Comparison of ENCODE assay signal across 1 cellular context in genomic region chr20:4720121-4720976, GRCh38.
TF ChIP-seq lines count a peak whose summit lies in the region.

No MANE protein-coding gene starts in this region.

TF ChIP-seq in HepG2, 621 proteins besides CTCF, POLR2A, EP300 and RAD21 (continued from another document and continues in another):
- TF ChIP-seq ZXDC (CRISPR knock-in tag; IDR thresholded peaks at IDR 0.05), result no peak
- no peak for TF ChIP-seq KDM5A (IDR thresholded peaks at IDR 0.05; ENCODE audit: borderline replicate concordance, low read length)
- no peak for TF ChIP-seq FLYWCH1 (CRISPR knock-in tag; IDR thresholded peaks at IDR 0.05)
- TF ChIP-seq ZMAT3 (CRISPR knock-in tag; conservative IDR thresholded peaks at IDR 0.05), result 0 out of 2 replicates have a peak, but pooled peaks have one; percentile 44
- TF ChIP-seq PRDM4 (CRISPR knock-in tag; IDR thresholded peaks at IDR 0.05; ENCODE audit: borderline replicate concordance), result no peak
- peak; percentile 43; the same call in 1 of the 2 replicates for TF ChIP-seq IRF9 (CRISPR knock-in tag; IDR thresholded peaks at IDR 0.05; ENCODE audit: borderline replicate concordance)
- no peak for TF ChIP-seq ZNF546 (CRISPR knock-in tag; conservative IDR thresholded peaks at IDR 0.05)
- peak; percentile 67 for TF ChIP-seq SALL1 (CRISPR knock-in tag; IDR thresholded peaks at IDR 0.05)
- no peak for TF ChIP-seq ZSCAN22 (CRISPR knock-in tag; IDR thresholded peaks at IDR 0.05)
- TF ChIP-seq ZKSCAN5 (CRISPR knock-in tag; IDR thresholded peaks at IDR 0.05), result no peak
- peak; percentile 49 for TF ChIP-seq SAP130 (CRISPR knock-in tag; IDR thresholded peaks at IDR 0.05; ENCODE audit: low read depth)
- TF ChIP-seq ZNF30 (CRISPR knock-in tag; IDR thresholded peaks at IDR 0.05), result no peak
- TF ChIP-seq ZFP36L2 (CRISPR knock-in tag; IDR thresholded peaks at IDR 0.05), result no peak
- TF ChIP-seq KMT2A (CRISPR knock-in tag; IDR thresholded peaks at IDR 0.05), result no peak
- TF ChIP-seq HNRNPH1 (optimal IDR thresholded peaks at IDR 0.05; ENCODE audit: low read depth, low read length), result no peak
- TF ChIP-seq ONECUT2 (CRISPR knock-in tag; IDR thresholded peaks at IDR 0.05), result no peak
- TF ChIP-seq ZNF251 (CRISPR knock-in tag; IDR thresholded peaks at IDR 0.05), result no peak
- TF ChIP-seq ZNF83 (CRISPR knock-in tag; IDR thresholded peaks at IDR 0.05; ENCODE audit: borderline replicate concordance), result 0 out of 2 replicates have a peak, but pooled peaks have one; percentile 61
- no peak for TF ChIP-seq IKZF1 (IDR thresholded peaks at IDR 0.05)
- TF ChIP-seq HINFP (CRISPR knock-in tag; IDR thresholded peaks at IDR 0.05; ENCODE audit: low read depth), result no peak
- no peak for TF ChIP-seq ZNF550 (CRISPR knock-in tag; IDR thresholded peaks at IDR 0.05; ENCODE audit: borderline replicate concordance)
- TF ChIP-seq NFE2 (CRISPR knock-in tag; IDR thresholded peaks at IDR 0.05), result no peak
- TF ChIP-seq ZBTB49 (CRISPR knock-in tag; IDR thresholded peaks at IDR 0.05; ENCODE audit: borderline replicate concordance), result no peak
- TF ChIP-seq ELK4 (CRISPR knock-in tag; IDR thresholded peaks at IDR 0.05; ENCODE audit: borderline replicate concordance), result no peak
- TF ChIP-seq PHF20 (CRISPR knock-in tag; IDR thresholded peaks at IDR 0.05), result no peak
- no peak for TF ChIP-seq SKI (IDR thresholded peaks at IDR 0.05; ENCODE audit: partially characterized antibody)
- TF ChIP-seq ZNF616 (CRISPR knock-in tag; IDR thresholded peaks at IDR 0.05; ENCODE audit: low read depth), result no peak
- no peak for TF ChIP-seq EEA1 (CRISPR knock-in tag; IDR thresholded peaks at IDR 0.05; ENCODE audit: borderline replicate concordance)
- no peak for TF ChIP-seq SOX6 (IDR thresholded peaks at IDR 0.05)
- peak; percentile 98 for TF ChIP-seq SOX6 (CRISPR knock-in tag; IDR thresholded peaks at IDR 0.05)
- TF ChIP-seq ZNF740 (CRISPR knock-in tag; IDR thresholded peaks at IDR 0.05), result no peak
- TF ChIP-seq ZNF772 (CRISPR knock-in tag; IDR thresholded peaks at IDR 0.05), result 0 out of 2 replicates have a peak, but pooled peaks have one; percentile 47
- TF ChIP-seq ZNF589 (CRISPR knock-in tag; conservative IDR thresholded peaks at IDR 0.05), result no peak
- no peak for TF ChIP-seq ZBTB39 (CRISPR knock-in tag; IDR thresholded peaks at IDR 0.05)
- peak; percentile 90 for TF ChIP-seq FOXP4 (CRISPR knock-in tag; IDR thresholded peaks at IDR 0.05)
- no peak for TF ChIP-seq MEIS2 (CRISPR knock-in tag; IDR thresholded peaks at IDR 0.05)
- peak; percentile 27; the same call in 1 of the 2 replicates for TF ChIP-seq BCL6 (CRISPR knock-in tag; IDR thresholded peaks at IDR 0.05)
- no peak for TF ChIP-seq ZBTB37 (CRISPR knock-in tag; IDR thresholded peaks at IDR 0.05)
- no peak for TF ChIP-seq DNMT1 (CRISPR knock-in tag; IDR thresholded peaks at IDR 0.05)
- TF ChIP-seq ZNF460 (CRISPR knock-in tag; IDR thresholded peaks at IDR 0.05; ENCODE audit: borderline replicate concordance), result no peak
- peak; percentile 32; the same call in 1 of the 2 replicates for TF ChIP-seq RXRB (CRISPR knock-in tag; IDR thresholded peaks at IDR 0.05; ENCODE audit: borderline replicate concordance)
- peak; percentile 83; the same call in 1 of the 2 replicates for TF ChIP-seq ZNF337 (CRISPR knock-in tag; IDR thresholded peaks at IDR 0.05; ENCODE audit: borderline replicate concordance, low read depth)
- no peak for TF ChIP-seq ZNF691 (CRISPR knock-in tag; IDR thresholded peaks at IDR 0.05; ENCODE audit: borderline replicate concordance, low read depth)
- TF ChIP-seq RFX1 (IDR thresholded peaks at IDR 0.05), result no peak
